Comparison of ENCODE assay signal across 1 cellular context in genomic region chr2:8138923-8139667, GRCh38.
TF ChIP-seq lines count a peak whose summit lies in the region.

No MANE protein-coding gene starts in this region.

TF ChIP-seq in HepG2, 621 proteins besides CTCF, POLR2A, EP300 and RAD21 (continued from another document and continues in another):
- peak; percentile 96 for TF ChIP-seq AHDC1 (CRISPR knock-in tag; IDR thresholded peaks at IDR 0.05; ENCODE audit: borderline replicate concordance)
- no peak for TF ChIP-seq MAF1 (CRISPR knock-in tag; IDR thresholded peaks at IDR 0.05; ENCODE audit: borderline replicate concordance)
- TF ChIP-seq JUND (CRISPR knock-in tag; IDR thresholded peaks at IDR 0.05): no peak
- TF ChIP-seq ZNF20 (CRISPR knock-in tag; IDR thresholded peaks at IDR 0.05): no peak
- peak; percentile 82; the same call in 1 of the 2 replicates for TF ChIP-seq ZBTB46 (CRISPR knock-in tag; IDR thresholded peaks at IDR 0.05; ENCODE audit: borderline replicate concordance)
- peak; percentile 86 for TF ChIP-seq ESRRA (CRISPR knock-in tag; IDR thresholded peaks at IDR 0.05; ENCODE audit: low read depth)
- TF ChIP-seq, protein P1, sequence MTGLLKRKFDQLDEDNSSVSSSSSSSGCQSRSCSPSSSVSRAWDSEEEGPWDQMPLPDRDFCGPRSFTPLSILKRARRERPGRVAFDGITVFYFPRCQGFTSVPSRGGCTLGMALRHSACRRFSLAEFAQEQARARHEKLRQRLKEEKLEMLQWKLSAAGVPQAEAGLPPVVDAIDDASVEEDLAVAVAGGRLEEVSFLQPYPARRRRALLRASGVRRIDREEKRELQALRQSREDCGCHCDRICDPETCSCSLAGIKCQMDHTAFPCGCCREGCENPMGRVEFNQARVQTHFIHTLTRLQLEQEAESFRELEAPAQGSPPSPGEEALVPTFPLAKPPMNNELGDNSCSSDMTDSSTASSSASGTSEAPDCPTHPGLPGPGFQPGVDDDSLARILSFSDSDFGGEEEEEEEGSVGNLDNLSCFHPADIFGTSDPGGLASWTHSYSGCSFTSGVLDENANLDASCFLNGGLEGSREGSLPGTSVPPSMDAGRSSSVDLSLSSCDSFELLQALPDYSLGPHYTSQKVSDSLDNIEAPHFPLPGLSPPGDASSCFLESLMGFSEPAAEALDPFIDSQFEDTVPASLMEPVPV (CRISPR knock-in tag; IDR thresholded peaks at IDR 0.05): no peak; the same call in 1 of the 2 replicates
- TF ChIP-seq, protein P2, sequence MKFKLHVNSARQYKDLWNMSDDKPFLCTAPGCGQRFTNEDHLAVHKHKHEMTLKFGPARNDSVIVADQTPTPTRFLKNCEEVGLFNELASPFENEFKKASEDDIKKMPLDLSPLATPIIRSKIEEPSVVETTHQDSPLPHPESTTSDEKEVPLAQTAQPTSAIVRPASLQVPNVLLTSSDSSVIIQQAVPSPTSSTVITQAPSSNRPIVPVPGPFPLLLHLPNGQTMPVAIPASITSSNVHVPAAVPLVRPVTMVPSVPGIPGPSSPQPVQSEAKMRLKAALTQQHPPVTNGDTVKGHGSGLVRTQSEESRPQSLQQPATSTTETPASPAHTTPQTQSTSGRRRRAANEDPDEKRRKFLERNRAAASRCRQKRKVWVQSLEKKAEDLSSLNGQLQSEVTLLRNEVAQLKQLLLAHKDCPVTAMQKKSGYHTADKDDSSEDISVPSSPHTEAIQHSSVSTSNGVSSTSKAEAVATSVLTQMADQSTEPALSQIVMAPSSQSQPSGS (CRISPR knock-in tag; IDR thresholded peaks at IDR 0.05): peak; percentile 92
- no peak; the same call in 1 of the 2 replicates for TF ChIP-seq ARNT2 (CRISPR knock-in tag; IDR thresholded peaks at IDR 0.05; ENCODE audit: low read depth)
- peak; percentile 75; the same call in 1 of the 2 replicates for TF ChIP-seq ZC3H13 (CRISPR knock-in tag; IDR thresholded peaks at IDR 0.05)
- no peak for TF ChIP-seq ZFYVE20 (CRISPR knock-in tag; IDR thresholded peaks at IDR 0.05; ENCODE audit: borderline replicate concordance, low read depth)
- TF ChIP-seq GPN1 (CRISPR knock-in tag; IDR thresholded peaks at IDR 0.05; ENCODE audit: borderline replicate concordance): no peak
- peak; percentile 56; the same call in 1 of the 2 replicates for TF ChIP-seq ONECUT2 (CRISPR knock-in tag; IDR thresholded peaks at IDR 0.05)
- TF ChIP-seq ZNF883 (CRISPR knock-in tag; IDR thresholded peaks at IDR 0.05; ENCODE audit: not compliant biosample characterization): no peak
- TF ChIP-seq, protein P3, sequence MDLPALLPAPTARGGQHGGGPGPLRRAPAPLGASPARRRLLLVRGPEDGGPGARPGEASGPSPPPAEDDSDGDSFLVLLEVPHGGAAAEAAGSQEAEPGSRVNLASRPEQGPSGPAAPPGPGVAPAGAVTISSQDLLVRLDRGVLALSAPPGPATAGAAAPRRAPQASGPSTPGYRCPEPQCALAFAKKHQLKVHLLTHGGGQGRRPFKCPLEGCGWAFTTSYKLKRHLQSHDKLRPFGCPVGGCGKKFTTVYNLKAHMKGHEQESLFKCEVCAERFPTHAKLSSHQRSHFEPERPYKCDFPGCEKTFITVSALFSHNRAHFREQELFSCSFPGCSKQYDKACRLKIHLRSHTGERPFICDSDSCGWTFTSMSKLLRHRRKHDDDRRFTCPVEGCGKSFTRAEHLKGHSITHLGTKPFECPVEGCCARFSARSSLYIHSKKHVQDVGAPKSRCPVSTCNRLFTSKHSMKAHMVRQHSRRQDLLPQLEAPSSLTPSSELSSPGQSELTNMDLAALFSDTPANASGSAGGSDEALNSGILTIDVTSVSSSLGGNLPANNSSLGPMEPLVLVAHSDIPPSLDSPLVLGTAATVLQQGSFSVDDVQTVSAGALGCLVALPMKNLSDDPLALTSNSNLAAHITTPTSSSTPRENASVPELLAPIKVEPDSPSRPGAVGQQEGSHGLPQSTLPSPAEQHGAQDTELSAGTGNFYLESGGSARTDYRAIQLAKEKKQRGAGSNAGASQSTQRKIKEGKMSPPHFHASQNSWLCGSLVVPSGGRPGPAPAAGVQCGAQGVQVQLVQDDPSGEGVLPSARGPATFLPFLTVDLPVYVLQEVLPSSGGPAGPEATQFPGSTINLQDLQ (CRISPR knock-in tag; IDR thresholded peaks at IDR 0.05): no peak
- TF ChIP-seq HOXA5 (CRISPR knock-in tag; IDR thresholded peaks at IDR 0.05): no peak
- peak in 1 of 2 experiments; percentile 58; a peak in 1 of 4 replicates for TF ChIP-seq KLF16 (CRISPR knock-in tag; IDR thresholded peaks at IDR 0.05)
- TF ChIP-seq ZBTB44 (CRISPR knock-in tag; IDR thresholded peaks at IDR 0.05): no peak
- TF ChIP-seq CC2D1A (CRISPR knock-in tag; IDR thresholded peaks at IDR 0.05): no peak
- TF ChIP-seq ZSCAN9 (CRISPR knock-in tag; IDR thresholded peaks at IDR 0.05; ENCODE audit: borderline replicate concordance): peak; percentile 16; the same call in 1 of the 2 replicates
- TF ChIP-seq NFRKB (IDR thresholded peaks at IDR 0.05): no peak
- TF ChIP-seq ZNF224 (CRISPR knock-in tag; IDR thresholded peaks at IDR 0.05): peak; percentile 39; the same call in 1 of the 2 replicates
- no peak for TF ChIP-seq ZSCAN20 (CRISPR knock-in tag; IDR thresholded peaks at IDR 0.05; ENCODE audit: borderline replicate concordance)
- TF ChIP-seq, protein P4, sequence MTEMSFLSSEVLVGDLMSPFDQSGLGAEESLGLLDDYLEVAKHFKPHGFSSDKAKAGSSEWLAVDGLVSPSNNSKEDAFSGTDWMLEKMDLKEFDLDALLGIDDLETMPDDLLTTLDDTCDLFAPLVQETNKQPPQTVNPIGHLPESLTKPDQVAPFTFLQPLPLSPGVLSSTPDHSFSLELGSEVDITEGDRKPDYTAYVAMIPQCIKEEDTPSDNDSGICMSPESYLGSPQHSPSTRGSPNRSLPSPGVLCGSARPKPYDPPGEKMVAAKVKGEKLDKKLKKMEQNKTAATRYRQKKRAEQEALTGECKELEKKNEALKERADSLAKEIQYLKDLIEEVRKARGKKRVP (CRISPR knock-in tag; IDR thresholded peaks at IDR 0.05): peak in 1 of 2 experiments; percentile 87; a peak in 2 of 4 replicates
- TF ChIP-seq BRF2 (CRISPR knock-in tag; IDR thresholded peaks at IDR 0.05): peak; percentile 71
- TF ChIP-seq RFX3 (CRISPR knock-in tag; IDR thresholded peaks at IDR 0.05): no peak
- peak; percentile 61; the same call in 1 of the 2 replicates for TF ChIP-seq ZMYM3 (CRISPR knock-in tag; IDR thresholded peaks at IDR 0.05)
- no peak; the same call in 1 of the 2 replicates for TF ChIP-seq MEIS1 (CRISPR knock-in tag; IDR thresholded peaks at IDR 0.05; ENCODE audit: borderline replicate concordance)
- no peak for TF ChIP-seq TERF1 (CRISPR knock-in tag; IDR thresholded peaks at IDR 0.05)
- TF ChIP-seq MIER2 (CRISPR knock-in tag; IDR thresholded peaks at IDR 0.05): peak; percentile 86
- TF ChIP-seq MLLT10 (CRISPR knock-in tag; IDR thresholded peaks at IDR 0.05): no peak
- no peak for TF ChIP-seq SNAPC5 (CRISPR knock-in tag; IDR thresholded peaks at IDR 0.05; ENCODE audit: borderline replicate concordance)
- peak; percentile 36 for TF ChIP-seq FOXK2 (IDR thresholded peaks at IDR 0.05)
- no peak; the same call in 1 of the 2 replicates for TF ChIP-seq NKX3-1 (CRISPR knock-in tag; IDR thresholded peaks at IDR 0.05)
- no peak for TF ChIP-seq ZNF766 (CRISPR knock-in tag; IDR thresholded peaks at IDR 0.05; ENCODE audit: borderline replicate concordance)
- TF ChIP-seq, protein P5, sequence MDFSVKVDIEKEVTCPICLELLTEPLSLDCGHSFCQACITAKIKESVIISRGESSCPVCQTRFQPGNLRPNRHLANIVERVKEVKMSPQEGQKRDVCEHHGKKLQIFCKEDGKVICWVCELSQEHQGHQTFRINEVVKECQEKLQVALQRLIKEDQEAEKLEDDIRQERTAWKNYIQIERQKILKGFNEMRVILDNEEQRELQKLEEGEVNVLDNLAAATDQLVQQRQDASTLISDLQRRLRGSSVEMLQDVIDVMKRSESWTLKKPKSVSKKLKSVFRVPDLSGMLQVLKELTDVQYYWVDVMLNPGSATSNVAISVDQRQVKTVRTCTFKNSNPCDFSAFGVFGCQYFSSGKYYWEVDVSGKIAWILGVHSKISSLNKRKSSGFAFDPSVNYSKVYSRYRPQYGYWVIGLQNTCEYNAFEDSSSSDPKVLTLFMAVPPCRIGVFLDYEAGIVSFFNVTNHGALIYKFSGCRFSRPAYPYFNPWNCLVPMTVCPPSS (IDR thresholded peaks at IDR 0.05): no peak
- no peak for TF ChIP-seq CHCHD3 (CRISPR knock-in tag; IDR thresholded peaks at IDR 0.05)
- TF ChIP-seq GTF3A (CRISPR knock-in tag; conservative IDR thresholded peaks at IDR 0.05): no peak
